In the genomic region with DNA sequence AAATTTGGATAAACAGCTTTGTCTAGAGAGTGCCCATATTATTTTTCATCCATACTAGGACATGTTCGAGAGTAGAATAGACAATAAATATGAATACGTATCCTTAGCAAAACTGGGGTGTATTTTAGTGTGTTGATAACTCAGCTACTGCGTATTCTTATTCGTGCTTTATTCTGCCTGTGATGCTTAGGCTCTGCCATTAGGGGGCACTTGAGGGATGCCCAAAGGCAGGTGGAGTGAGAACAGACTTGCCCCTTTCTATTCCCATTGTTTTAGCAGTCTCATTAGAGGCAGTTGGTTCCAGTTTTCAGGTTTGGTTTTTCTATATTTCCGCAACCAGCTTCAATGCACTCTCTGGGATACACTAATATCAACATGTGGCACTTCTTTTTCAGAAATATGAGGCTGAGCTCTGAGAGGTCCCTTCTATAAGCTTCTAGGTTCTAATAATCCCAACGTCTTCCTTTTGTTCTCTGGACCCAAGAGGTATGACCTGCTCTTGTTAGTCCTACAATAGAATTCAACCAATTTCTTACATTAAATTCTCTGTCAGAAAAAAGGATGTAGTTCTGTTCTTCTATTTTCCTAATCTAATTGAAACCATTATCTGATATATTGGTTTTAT, we compare ENCODE assay signal across 8 cellular contexts.
A peak's percentile ranks its signal among the peaks of the same experiment; 100 is the strongest.
DNase-seq lines count a peak whose midpoint lies in the region; ATAC-seq, FAIRE-seq and TF ChIP-seq lines count a peak whose summit lies in the region.

No MANE protein-coding gene starts in this region.

- H3K79me2 ChIP-seq in GM12878 (ENCODE audit: control insufficient read depth, insufficient read depth, low read length), result no peaks in the 10 kb centered on the region

- H3K4ac ChIP-seq in neuronal stem cell (ENCODE audit: low read length), result no peak overlapping the region

- H3K9me3 ChIP-seq in GM12878 (replicated peaks; ENCODE audit: control insufficient read depth, insufficient read depth, low read length) (no peaks in the 10 kb centered on the region), neuronal stem cell (replicated peaks in 1 of 2; ENCODE audit: control insufficient read depth in 2 of 2, insufficient read depth in 1 of 2, low read depth in 1 of 2, low read length in 2 of 2) (no peaks in the 10 kb centered on the region), ascending aorta (no peaks in the 10 kb centered on the region)

- TF ChIP-seq RAD21 in GM12878 (IDR thresholded peaks at IDR 0.05; ENCODE audit: insufficient read depth, low read depth, low read length), result peak; percentile 69

- WGBS in GM12878 (ENCODE audit: insufficient coverage, insufficient replicate concordance, low lambda C conversion rate, missing lambda C conversion rate), result 47% methylated on average over 6 of the region's 6 CpGs
- no CpG with 5 or more reads among the region's 6 CpGs for WGBS in neuronal stem cell (ENCODE audit: extremely low coverage in 2 of 2, insufficient read length in 2 of 2, insufficient replicate concordance in 1 of 2), 2 donors

- no peak overlapping the region for H3K18ac ChIP-seq in neuronal stem cell (ENCODE audit: low read length)

- H2BK120ac ChIP-seq in neuronal stem cell (ENCODE audit: low read depth, low read length), result no peak overlapping the region

- intact Hi-C loops in GM12878 (cut with micrococcal nuclease; ENCODE audit: unreplicated experiment), result no loop called here
- intact Hi-C loops in ascending aorta (cut with DNase I), result no loop called here

- H2BK15ac ChIP-seq in neuronal stem cell (ENCODE audit: low read length), result no peak overlapping the region

- no peak overlapping the region for H3K4me2 ChIP-seq in GM12878 (ENCODE audit: control insufficient read depth, insufficient read depth)
- H3K4me2 ChIP-seq in neuronal stem cell (ENCODE audit: insufficient read depth, low read length, poor library complexity, severe bottlenecking), result no peak overlapping the region

- H2BK12ac ChIP-seq in neuronal stem cell (ENCODE audit: low read length), result no peak overlapping the region

- BruUV-seq in GM12878 (replicated peaks; lab: Mats Ljungman, UMichigan), result no TSS peak

- no peak overlapping the region for H2AK5ac ChIP-seq in neuronal stem cell (ENCODE audit: low read depth, low read length)

- H2AFZ ChIP-seq in GM12878 (ENCODE audit: control insufficient read depth, low read depth, low read length), result no peak overlapping the region
- H2AFZ ChIP-seq in neuronal stem cell (ENCODE audit: low read length), result peak overlapping the region; percentile 62

- H3K36me3 ChIP-seq in GM12878 (ENCODE audit: control insufficient read depth in 2 of 2, insufficient read depth in 2 of 2, low read length in 1 of 2) (no peaks in the 10 kb centered on the region), neuronal stem cell (replicated peaks in 1 of 2; ENCODE audit: control insufficient read depth in 2 of 2, insufficient read depth in 2 of 2, low read length in 2 of 2) (no peaks in the 10 kb centered on the region), ascending aorta (no peaks in the 10 kb centered on the region)

- no peak for FAIRE-seq in GM12878 (lab: Jason Lieb, UNC)

- peak; percentile 17 for DNase-seq in NCI-H2196 (lab: John Stamatoyannopoulos, UW; ENCODE audit: unreplicated experiment)
- no peak for DNase-seq in NCI-H2196 treated with DMSO at 0.1 percent for 48 hours (lab: John Stamatoyannopoulos, UW; ENCODE audit: unreplicated experiment)
- peak; percentile 5 for DNase-seq in NCI-H446 treated with DMSO at 0.1 percent for 48 hours (lab: John Stamatoyannopoulos, UW)
- no peak for DNase-seq in GM12878 (ENCODE audit: low read depth, low spot score)
- peak; percentile 46 for DNase-seq in neuronal stem cell (ENCODE audit: low spot score)
- DNase-seq in ascending aorta (ENCODE audit: low spot score in 2 of 2), result no peak
- no peak for DNase-seq in activated effector memory CD4-positive, alpha-beta T cell treated with Interleukin-2 at 50 U/mL for 16 hours

- ATAC-seq in HG02642 (IDR thresholded peaks at IDR 0.05; ENCODE audit: poor library complexity, unreplicated experiment), result peak; percentile 84
- peak; percentile 80 for ATAC-seq in GM12878

- POLR2A ChIA-PET in GM12878 (lab: Charles Lee), result no interaction called here

- H3K27ac ChIP-seq in GM12878 (ENCODE audit: control insufficient read depth, insufficient read depth) (no peak overlapping the region), neuronal stem cell (replicated peaks; ENCODE audit: low read length) (no peak overlapping the region), ascending aorta (no peak overlapping the region)

- RAD21 ChIA-PET in GM12878 (lab: Charles Lee; ENCODE audit: unreplicated experiment), result interaction anchor here (0.8 to 2.2 kb wide), 3 partner anchors 13 to 992 kb away, joined by 3 to 6 read pairs (median 3); no protein-coding TSS in a partner anchor

- no peaks in the 10 kb centered on the region for H3K79me1 ChIP-seq in neuronal stem cell (ENCODE audit: low read depth, low read length)

- SMC1A ChIA-PET in GM12878 (lab: Charles Lee; ENCODE audit: uncharacterized antibody, unreplicated experiment), result interaction anchor here (0.6 to 2.2 kb wide), 12 partner anchors 9 to 836 kb away, joined by 3 to 7 read pairs (median 4); no protein-coding TSS in a partner anchor

- no peak overlapping the region for H2BK5ac ChIP-seq in neuronal stem cell (ENCODE audit: low read length)

- H3K9ac ChIP-seq in GM12878 (ENCODE audit: control insufficient read depth, insufficient read depth, low read length) (no peak overlapping the region), neuronal stem cell (ENCODE audit: low read depth, low read length, poor library complexity) (no peak overlapping the region)

- H3K14ac ChIP-seq in neuronal stem cell (ENCODE audit: low read length), result no peak overlapping the region

- no peak overlapping the region for H4K91ac ChIP-seq in neuronal stem cell (ENCODE audit: low read depth, low read length, poor library complexity)

- H3K4me3 ChIP-seq in GM12878 (no peak overlapping the region), neuronal stem cell (ENCODE audit: low read length in 2 of 2) (no peak overlapping the region), ascending aorta (no peak overlapping the region)

- no peaks in the 10 kb centered on the region for H4K20me1 ChIP-seq in GM12878 (ENCODE audit: control insufficient read depth, insufficient read depth)

- no peak for TF ChIP-seq POLR2A in GM12878 (IDR thresholded peaks at IDR 0.05; ENCODE audit: low read depth, low read length)

- no peak overlapping the region for H3K23ac ChIP-seq in neuronal stem cell (ENCODE audit: low read depth, low read length, poor library complexity)

- TF ChIP-seq CTCF in GM12878 (IDR thresholded peaks at IDR 0.05 in 2 of 3, conservative IDR thresholded peaks at IDR 0.05 in 1 of 3; ENCODE audit: control insufficient read depth in 2 of 3, extremely low read depth in 1 of 3, insufficient read depth in 1 of 3, low read depth in 3 of 3, low read length in 3 of 3) (peak; percentile 51 to 63 (median 62)), ascending aorta (IDR thresholded peaks at IDR 0.05) (peak in 1 of 3 experiments; percentile 11)

- H3K4me1 ChIP-seq in GM12878 (ENCODE audit: control insufficient read depth, insufficient read depth, low read length), result no peaks in the 10 kb centered on the region
- H3K4me1 ChIP-seq in neuronal stem cell (ENCODE audit: control insufficient read depth in 2 of 2, insufficient read depth in 1 of 2, low read depth in 1 of 2, low read length in 2 of 2), result no peaks in the 10 kb centered on the region
- no peaks in the 10 kb centered on the region for H3K4me1 ChIP-seq in ascending aorta

- H4K8ac ChIP-seq in neuronal stem cell (ENCODE audit: low read depth, low read length), result no peak overlapping the region

- TF ChIP-seq EP300 in GM12878 (IDR thresholded peaks at IDR 0.05; ENCODE audit: borderline replicate concordance in 1 of 2, control insufficient read depth in 1 of 2, low read depth in 2 of 2, low read length in 2 of 2), result no peak

- CTCF ChIA-PET in GM12878 (lab: Yijun Ruan, JAX), result interaction anchor here (0.6 to 2.4 kb wide), 19 partner anchors 9 to 1183 kb away, joined by 3 to 18 read pairs (median 4); no protein-coding TSS in a partner anchor

- H3K27me3 ChIP-seq in GM12878 (replicated peaks in 1 of 2; ENCODE audit: control insufficient read depth in 2 of 2, insufficient read depth in 2 of 2, low read length in 1 of 2) (no peaks in the 10 kb centered on the region), neuronal stem cell (ENCODE audit: control insufficient read depth in 3 of 3, insufficient read depth in 3 of 3, low read depth in 1 of 3, low read length in 3 of 3) (no peaks in the 10 kb centered on the region), ascending aorta (no peaks in the 10 kb centered on the region)

- in situ Hi-C loops in GM12878 (cut with MboI), result no loop called here

TF ChIP-seq in GM12878, 131 proteins besides CTCF, POLR2A, EP300 and RAD21:
- TF ChIP-seq SMC3 (IDR thresholded peaks at IDR 0.05; ENCODE audit: borderline replicate concordance, low read length), result peak; percentile 35; the same call in 1 of the 2 replicates
- TF ChIP-seq, protein P1, sequence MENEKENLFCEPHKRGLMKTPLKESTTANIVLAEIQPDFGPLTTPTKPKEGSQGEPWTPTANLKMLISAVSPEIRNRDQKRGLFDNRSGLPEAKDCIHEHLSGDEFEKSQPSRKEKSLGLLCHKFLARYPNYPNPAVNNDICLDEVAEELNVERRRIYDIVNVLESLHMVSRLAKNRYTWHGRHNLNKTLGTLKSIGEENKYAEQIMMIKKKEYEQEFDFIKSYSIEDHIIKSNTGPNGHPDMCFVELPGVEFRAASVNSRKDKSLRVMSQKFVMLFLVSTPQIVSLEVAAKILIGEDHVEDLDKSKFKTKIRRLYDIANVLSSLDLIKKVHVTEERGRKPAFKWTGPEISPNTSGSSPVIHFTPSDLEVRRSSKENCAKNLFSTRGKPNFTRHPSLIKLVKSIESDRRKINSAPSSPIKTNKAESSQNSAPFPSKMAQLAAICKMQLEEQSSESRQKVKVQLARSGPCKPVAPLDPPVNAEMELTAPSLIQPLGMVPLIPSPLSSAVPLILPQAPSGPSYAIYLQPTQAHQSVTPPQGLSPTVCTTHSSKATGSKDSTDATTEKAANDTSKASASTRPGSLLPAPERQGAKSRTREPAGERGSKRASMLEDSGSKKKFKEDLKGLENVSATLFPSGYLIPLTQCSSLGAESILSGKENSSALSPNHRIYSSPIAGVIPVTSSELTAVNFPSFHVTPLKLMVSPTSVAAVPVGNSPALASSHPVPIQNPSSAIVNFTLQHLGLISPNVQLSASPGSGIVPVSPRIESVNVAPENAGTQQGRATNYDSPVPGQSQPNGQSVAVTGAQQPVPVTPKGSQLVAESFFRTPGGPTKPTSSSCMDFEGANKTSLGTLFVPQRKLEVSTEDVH (IDR thresholded peaks at IDR 0.05; ENCODE audit: low read depth, partially characterized antibody), result no peak

Comparison
In these comparisons a context has a peak if more than half of its experiments do, and no peak if none do; other contexts are left out.
1. DNase-seq: peak in NCI-H2196 (single experiment), NCI-H446 treated with DMSO at 0.1 percent for 48 hours (single experiment) and neuronal stem cell (single experiment); none in NCI-H2196 treated with DMSO at 0.1 percent for 48 hours (single experiment), GM12878 (single experiment), ascending aorta (0 of 2) and activated effector memory CD4-positive, alpha-beta T cell treated with Interleukin-2 at 50 U/mL for 16 hours (single experiment).